ENCODE assay signal across 8 cellular contexts in the genomic region with DNA sequence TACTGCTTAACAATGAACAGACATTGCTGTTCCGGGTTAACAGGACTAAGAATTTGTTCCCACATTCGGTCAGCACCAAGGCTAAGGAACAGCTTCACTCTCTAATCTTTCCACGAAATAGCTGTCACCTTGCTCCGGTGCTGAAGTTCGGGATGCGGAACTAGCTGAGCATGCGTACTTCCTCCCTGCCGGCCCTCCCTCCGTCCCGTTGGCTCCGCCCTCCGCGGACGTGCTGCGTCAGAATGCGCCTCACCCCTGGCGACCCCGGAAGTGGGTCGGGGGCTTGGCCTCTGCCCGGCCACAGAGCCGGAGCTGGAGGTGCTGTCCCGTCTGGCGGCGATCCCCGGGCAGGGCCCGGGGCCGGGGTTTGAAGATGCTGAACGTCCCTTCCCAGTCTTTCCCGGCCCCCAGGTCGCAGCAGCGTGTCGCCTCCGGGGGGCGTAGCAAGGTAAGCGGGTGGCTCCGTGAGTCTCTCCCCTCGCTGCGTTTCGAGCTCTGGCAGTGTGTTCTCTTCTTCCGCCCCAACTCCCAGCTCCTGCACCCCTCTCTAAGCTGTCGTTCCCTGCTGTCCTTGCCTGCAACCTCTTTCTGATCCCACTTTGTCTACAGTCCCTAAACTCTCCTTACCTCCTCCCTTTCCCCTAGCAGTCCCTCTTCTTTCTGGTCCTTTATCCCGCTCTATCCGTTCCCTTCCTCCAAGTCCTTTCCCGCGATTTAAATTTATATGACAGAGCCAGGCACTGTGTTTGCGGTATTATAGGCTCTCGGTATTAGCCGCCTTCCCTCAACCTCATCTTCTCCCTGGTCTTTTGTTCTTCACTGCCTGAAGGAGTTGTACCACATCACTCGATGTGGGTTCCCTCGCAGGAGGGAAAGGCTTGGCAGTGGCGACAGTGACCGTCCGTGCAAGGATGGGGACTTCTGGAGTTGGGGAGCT. TPM values are rescaled to one million over a fixed set of nuclear protein-coding genes. Genes with fewer than 3 reads are reported as not detected.
DNase-seq lines count a peak whose midpoint lies in the region; ATAC-seq and TF ChIP-seq lines count a peak whose summit lies in the region.

A gene with protein sequence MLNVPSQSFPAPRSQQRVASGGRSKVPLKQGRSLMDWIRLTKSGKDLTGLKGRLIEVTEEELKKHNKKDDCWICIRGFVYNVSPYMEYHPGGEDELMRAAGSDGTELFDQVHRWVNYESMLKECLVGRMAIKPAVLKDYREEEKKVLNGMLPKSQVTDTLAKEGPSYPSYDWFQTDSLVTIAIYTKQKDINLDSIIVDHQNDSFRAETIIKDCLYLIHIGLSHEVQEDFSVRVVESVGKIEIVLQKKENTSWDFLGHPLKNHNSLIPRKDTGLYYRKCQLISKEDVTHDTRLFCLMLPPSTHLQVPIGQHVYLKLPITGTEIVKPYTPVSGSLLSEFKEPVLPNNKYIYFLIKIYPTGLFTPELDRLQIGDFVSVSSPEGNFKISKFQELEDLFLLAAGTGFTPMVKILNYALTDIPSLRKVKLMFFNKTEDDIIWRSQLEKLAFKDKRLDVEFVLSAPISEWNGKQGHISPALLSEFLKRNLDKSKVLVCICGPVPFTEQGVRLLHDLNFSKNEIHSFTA (plus strand): TSS at position 280 of the 937 bp plus-strand sequence. CDS start 94 bp downstream, at position 374.

- peak within 1 kb of the TSS; percentile 89 for H3K27ac Mint-ChIP-seq in HFFc6
- H3K27ac Mint-ChIP-seq in activated naive CD4-positive, alpha-beta T cell treated with anti-CD3 and anti-CD28 coated beads, Interleukin-2, amount 10 ng/mL, durations not matched to agents 7 days and 5 days, result peak within 1 kb of the TSS; percentile 73

- TF ChIP-seq POLR2A in NB4 (IDR thresholded peaks at IDR 0.05; ENCODE audit: extremely low read depth, insufficient read length) (peak; percentile 95), gastroesophageal sphincter (IDR thresholded peaks at IDR 0.05) (peak; percentile 91 to 93), suprapubic skin (IDR thresholded peaks at IDR 0.05) (peak in 1 of 2 donors; percentile 59)

- WGBS in gastroesophageal sphincter (ENCODE audit: low coverage in 1 of 2), 2 donors, result 0% methylated on average over 27 to 39 of the region's 53 CpGs
- whole genome bisulfite sequencing in suprapubic skin, result under 1% methylated on average over 49 of the region's 53 CpGs

- peak within 1 kb of the TSS; percentile 93 for H3K4me3 ChIP-seq in GM08714 (ENCODE audit: low read length)
- H3K4me3 ChIP-seq in NB4 (ENCODE audit: low read depth, low read length), result peak within 1 kb of the TSS; percentile 94
- H3K4me3 ChIP-seq in SK-N-MC, result peak within 1 kb of the TSS; percentile 89
- peak within 1 kb of the TSS; percentile 56 to 69 for H3K4me3 ChIP-seq in gastroesophageal sphincter
- H3K4me3 ChIP-seq in suprapubic skin, result peak within 1 kb of the TSS; percentile 90

- ATAC-seq in gastroesophageal sphincter, result peak; percentile 99

- TF ChIP-seq EP300 in gastroesophageal sphincter (IDR thresholded peaks at IDR 0.05) (no peak), suprapubic skin (IDR thresholded peaks at IDR 0.05) (no peak)

- H3K9me3 Mint-ChIP-seq in HFFc6, result no peaks in the 10 kb centered on the region
- H3K9me3 Mint-ChIP-seq in activated naive CD4-positive, alpha-beta T cell treated with anti-CD3 and anti-CD28 coated beads, Interleukin-2, amount 10 ng/mL, durations not matched to agents 7 days and 5 days, result no peaks in the 10 kb centered on the region

- no peaks in the 10 kb centered on the region for H3K36me3 Mint-ChIP-seq in HFFc6 (ENCODE audit: low read depth)
- peaks cover 6% of the 10 kb centered on the region for H3K36me3 Mint-ChIP-seq in activated naive CD4-positive, alpha-beta T cell treated with anti-CD3 and anti-CD28 coated beads, Interleukin-2, amount 10 ng/mL, durations not matched to agents 7 days and 5 days

- H3K27me3 ChIP-seq in gastroesophageal sphincter (no peaks in the 10 kb centered on the region), suprapubic skin (peaks cover 12% of the 10 kb centered on the region)

- H3K9me3 ChIP-seq in SK-N-MC (ENCODE audit: low read depth, low read length), result no peaks in the 10 kb centered on the region
- H3K9me3 ChIP-seq in gastroesophageal sphincter, result no peaks in the 10 kb centered on the region
- no peaks in the 10 kb centered on the region for H3K9me3 ChIP-seq in suprapubic skin

- H3K36me3 ChIP-seq in SK-N-MC (ENCODE audit: insufficient read depth, low read length), result no peaks in the 10 kb centered on the region
- H3K36me3 ChIP-seq in gastroesophageal sphincter, result peaks cover 0 to 3% of the 10 kb centered on the region in 2 donors
- peaks cover 4% of the 10 kb centered on the region for H3K36me3 ChIP-seq in suprapubic skin

- H3K4me1 Mint-ChIP-seq in HFFc6 (ENCODE audit: low read depth), result peaks cover 39% of the 10 kb centered on the region
- peaks cover 29% of the 10 kb centered on the region for H3K4me1 Mint-ChIP-seq in activated naive CD4-positive, alpha-beta T cell treated with anti-CD3 and anti-CD28 coated beads, Interleukin-2, amount 10 ng/mL, durations not matched to agents 7 days and 5 days

- TF ChIP-seq CTCF in HFFc6 (IDR thresholded peaks at IDR 0.05) (peak; percentile 74), NB4 (IDR thresholded peaks at IDR 0.05; ENCODE audit: low read depth, low read length) (peak; percentile 33), gastroesophageal sphincter (IDR thresholded peaks at IDR 0.05) (peak in 3 of 4 experiments; percentile 27 to 63 (median 48)), suprapubic skin (IDR thresholded peaks at IDR 0.05) (peak in 1 of 2 donors; percentile 33)

- peak within 1 kb of the TSS; percentile 98 for H3K4me3 Mint-ChIP-seq in HFFc6
- H3K4me3 Mint-ChIP-seq in activated naive CD4-positive, alpha-beta T cell treated with anti-CD3 and anti-CD28 coated beads, Interleukin-2, amount 10 ng/mL, durations not matched to agents 7 days and 5 days, result peak within 1 kb of the TSS; percentile 91

- H3K4me1 ChIP-seq in gastroesophageal sphincter, result peaks cover 0 to 30% (median 9%) of the 10 kb centered on the region in 3 donors
- H3K4me1 ChIP-seq in suprapubic skin, result peaks cover 20% of the 10 kb centered on the region

- H3K27me3 Mint-ChIP-seq in HFFc6 (ENCODE audit: insufficient read depth), result peaks cover 2% of the 10 kb centered on the region; the same call in 1 of the 2 replicates
- H3K27me3 Mint-ChIP-seq in activated naive CD4-positive, alpha-beta T cell treated with anti-CD3 and anti-CD28 coated beads, Interleukin-2, amount 10 ng/mL, durations not matched to agents 7 days and 5 days, result peaks cover 10% of the 10 kb centered on the region

- peak within 1 kb of the TSS; percentile 70 for H3K9ac ChIP-seq in SK-N-MC (ENCODE audit: insufficient read length)

- CTCF ChIA-PET in activated naive CD4-positive, alpha-beta T cell treated with anti-CD3 and anti-CD28 coated beads, Interleukin-2, amount 10 ng/mL, durations not matched to agents 7 days and 5 days (lab: Charles Lee), result interaction anchor here (1.0 to 1.4 kb wide), 3 partner anchors 11 to 368 kb away, joined by 3 read pairs; a partner anchor contains a TSS

- H3K27ac ChIP-seq in SK-N-MC, result no peak within 1 kb of the TSS
- peak within 1 kb of the TSS; percentile 31 to 90 (median 87) for H3K27ac ChIP-seq in gastroesophageal sphincter
- peak within 1 kb of the TSS; percentile 84 for H3K27ac ChIP-seq in suprapubic skin

- DNase-seq in HFFc6 (peak; percentile 93), NB4 (ENCODE audit: low read depth) (peak; percentile 96), SK-N-MC (ENCODE audit: low read depth, low spot score) (peak; percentile 78), non-pigmented ciliary epithelial cell (ENCODE audit: low read depth) (peak; percentile 75), suprapubic skin (ENCODE audit: low spot score in 2 of 2) (peak; percentile 96 to 97)
- DNase-seq in activated naive CD4-positive, alpha-beta T cell treated with anti-CD3 and anti-CD28 coated beads, Interleukin-2, amount 10 ng/mL, durations not matched to agents 7 days and 5 days, result peak; percentile 97

RNA-seq across cellular contexts. Expression of the gene that starts here (rescaled TPM):
- 10 to 100 TPM; 11.6 to 18.6 (median 16.2) TPM for total RNA-seq in HFFc6 (2021; fragmentation: NEBNext Ultra II Directional; extraction: Animal tissue kit (Norgen Biotek cat#: 25700))
- total RNA-seq in gastroesophageal sphincter (10 to 100 TPM; 16.0 to 32.4 (median 20.8) TPM), suprapubic skin (10 to 100 TPM in 1 of 4 donors, 1 to 10 TPM in 3; 4.7 to 13.5 (median 8.7) TPM)
